9 cellular contexts compared by ENCODE assay signal in genomic region chr3:179236676-179237301, GRCh38. TPM values are rescaled to one million over a fixed set of nuclear protein-coding genes. Genes with fewer than 3 reads are reported as not detected.
DNase-seq lines count a peak whose midpoint lies in the region; ATAC-seq and TF ChIP-seq lines count a peak whose summit lies in the region.
"Had no signal": no experiment of that assay in that cellular context is flagged by ENCODE, and none has a peak within 500 bp of the region (broad histone marks: within the 10 kb centered on the region; RNA-seq: fewer than 3 reads in every experiment).

No MANE protein-coding gene starts in this region.

- in situ Hi-C loops in ACHN (cut with HindIII; ENCODE audit: low pct_ligation_motif_present, low pct_unique_long_range_greater_than_20kb, low sequenced_read_pairs) = no loop called here

- no peak for TF ChIP-seq CTCF in GM23338 (conservative IDR thresholded peaks at IDR 0.05; ENCODE audit: low read depth in 2 of 2)
- TF ChIP-seq CTCF in osteocyte (IDR thresholded peaks at IDR 0.05) = no peak

- peaks cover 12% of the 10 kb centered on the region for H3K4me1 Mint-ChIP-seq in GM23338
- peaks cover 7% of the 10 kb centered on the region for H3K4me1 Mint-ChIP-seq in osteocyte (ENCODE audit: unreplicated experiment)
- H3K4me1 Mint-ChIP-seq: nephron progenitor cell had no signal

- H3K27me3 Mint-ChIP-seq in GM23338 (ENCODE audit: insufficient read depth, low read depth, poor library complexity) = no peaks in the 10 kb centered on the region
- H3K27me3 Mint-ChIP-seq in osteocyte (ENCODE audit: unreplicated experiment) = no peaks in the 10 kb centered on the region

- H3K4me3 Mint-ChIP-seq in GM23338 (no peak overlapping the region), osteocyte (ENCODE audit: unreplicated experiment) (no peak overlapping the region)
- H3K4me3 Mint-ChIP-seq: nephron progenitor cell had no signal

- no peak overlapping the region for H3K4me3 ChIP-seq in GM23338

- no peak overlapping the region for H3K4me2 ChIP-seq in GM23338

- DNase-seq in GM23338 (ENCODE audit: low spot score) = no peak
- DNase-seq in erythroblast (lab: John Stamatoyannopoulos, UW) = peak; percentile 56 to 75
- no peak for DNase-seq in ACHN
- no peak for DNase-seq in osteocyte (ENCODE audit: extremely low spot score, unreplicated experiment)
- DNase-seq: activated CD4-positive, alpha-beta T cell treated with anti-CD3 and anti-CD28 coated beads for 48 hours; nephron progenitor cell had no signal

- H3K9me3 Mint-ChIP-seq in GM23338 (no peaks in the 10 kb centered on the region), osteocyte (ENCODE audit: unreplicated experiment) (no peaks in the 10 kb centered on the region)
- H3K9me3 Mint-ChIP-seq: nephron progenitor cell had no signal

- no peaks in the 10 kb centered on the region for H3K27me3 ChIP-seq in GM23338 (ENCODE audit: insufficient read depth)

- H3K36me3 Mint-ChIP-seq in GM23338 (ENCODE audit: low read depth) = no peaks in the 10 kb centered on the region; the same call in 2 of the 3 replicates
- H3K36me3 Mint-ChIP-seq in osteocyte (ENCODE audit: unreplicated experiment) = peaks cover 25% of the 10 kb centered on the region

- no peaks in the 10 kb centered on the region for H3F3A ChIP-seq in GM23338 (replicated peaks; ENCODE audit: low read depth)

- H4K20me1 ChIP-seq in GM23338 (replicated peaks; ENCODE audit: insufficient read depth) = no peaks in the 10 kb centered on the region

- peak overlapping the region; percentile 5; the same call in 1 of the 2 replicates for H3K27ac Mint-ChIP-seq in GM23338
- no peak overlapping the region for H3K27ac Mint-ChIP-seq in osteocyte (ENCODE audit: unreplicated experiment)
- H3K27ac Mint-ChIP-seq: nephron progenitor cell had no signal

- no peak for TF ChIP-seq POLR2A in erythroblast (IDR thresholded peaks at IDR 0.05; ENCODE audit: low read length)

- no peaks in the 10 kb centered on the region for H3K9me2 ChIP-seq in GM23338 (ENCODE audit: insufficient read depth)

- ATAC-seq in GM19025 (IDR thresholded peaks at IDR 0.05; ENCODE audit: low read depth, unreplicated experiment) (peak; percentile 63), GM23338 (no peak), HG03521 (IDR thresholded peaks at IDR 0.05; ENCODE audit: unreplicated experiment) (peak; percentile 66), GM19397 (IDR thresholded peaks at IDR 0.05; ENCODE audit: unreplicated experiment) (no peak)

- no peak overlapping the region for H3K27ac ChIP-seq in GM23338 (ENCODE audit: low read depth)

- no peaks in the 10 kb centered on the region for H3K36me3 ChIP-seq in GM23338 (ENCODE audit: insufficient read depth)

- H3K4me1 ChIP-seq in GM23338 (ENCODE audit: insufficient read depth) = peaks cover 27% of the 10 kb centered on the region

- H2AFZ ChIP-seq in GM23338 = no peak overlapping the region

- H3K79me2 ChIP-seq in GM23338 (replicated peaks; ENCODE audit: insufficient read depth) = no peaks in the 10 kb centered on the region

TF ChIP-seq in GM23338, 12 proteins besides CTCF, POLR2A, EP300 and RAD21:
- no peak for TF ChIP-seq ZNF331 (CRISPR knock-in tag; IDR thresholded peaks at IDR 0.05; ENCODE audit: low read depth)
- no peak for TF ChIP-seq EZH2phosphoT487 (IDR thresholded peaks at IDR 0.05; ENCODE audit: unreplicated experiment)
- TF ChIP-seq POLR2AphosphoS5 (IDR thresholded peaks at IDR 0.05; ENCODE audit: low read depth) = no peak
- TF ChIP-seq ZNF462 (CRISPR knock-in tag; IDR thresholded peaks at IDR 0.05) = no peak
- no peak for TF ChIP-seq NANOG (IDR thresholded peaks at IDR 0.05; ENCODE audit: borderline replicate concordance)
- TF ChIP-seq JUNB (IDR thresholded peaks at IDR 0.05; ENCODE audit: unreplicated experiment) = no peak
- TF ChIP-seq CREB1 (CRISPR knock-in tag; IDR thresholded peaks at IDR 0.05; ENCODE audit: low read depth) = no peak
- TF ChIP-seq STAT1 (IDR thresholded peaks at IDR 0.05; ENCODE audit: unreplicated experiment) = no peak

RNA-seq across cellular contexts. Expression of gene KCNMB3, which starts 14.1 kb away (rescaled TPM):
- 0.58 and 1.3 TPM in 2 replicates for total RNA-seq in GM23338 (2014; rRNA removed; shearing (Covaris generic))
- 3.3 and 3.8 TPM in 2 replicates for polyA plus RNA-seq in GM23338 (2016; fragmentation: Nextera tagmentation; extraction: Ambion mirVana)
- total RNA-seq in osteocyte = 2.6 and 3.2 TPM in 2 replicates

Comparison
In these comparisons a context has a peak if more than half of its experiments do, and no peak if none do; other contexts are left out.
1. ATAC-seq: peak in GM19025 (single experiment) and HG03521 (single experiment); none in GM23338 (single experiment) and GM19397 (single experiment).
2. DNase-seq: peak in erythroblast (2 of 2); none in GM23338 (single experiment), ACHN (single experiment) and osteocyte (single experiment).